ENCODE assay signal across 11 cellular contexts in genomic region chr3:63135362-63135761, GRCh38.
DNase-seq lines count a peak whose midpoint lies in the region; ATAC-seq and TF ChIP-seq lines count a peak whose summit lies in the region.
"Had no signal": no experiment of that assay in that cellular context is flagged by ENCODE, and none has a peak within 500 bp of the region (broad histone marks: within the 10 kb centered on the region; RNA-seq: fewer than 3 reads in every experiment).

No MANE protein-coding gene starts in this region.

- H3K9ac ChIP-seq in neural progenitor cell: no peak overlapping the region

- no peak for TF ChIP-seq CTCF in heart left ventricle (IDR thresholded peaks at IDR 0.05)
- TF ChIP-seq CTCF in neural progenitor cell (IDR thresholded peaks at IDR 0.05): no peak

- H3K27me3 Mint-ChIP-seq in neural progenitor cell (ENCODE audit: insufficient read depth, low read depth): no peaks in the 10 kb centered on the region
- H3K27me3 Mint-ChIP-seq: central memory CD8-positive, alpha-beta T cell had no signal

- intact Hi-C loops in heart left ventricle (cut with DNase I): no loop called here

- H3K4me2 ChIP-seq in neural progenitor cell: peak overlapping the region; percentile 71

- no peaks in the 10 kb centered on the region for H3K79me2 ChIP-seq in neural progenitor cell (ENCODE audit: low read depth)

- no peak overlapping the region for H3K4me3 Mint-ChIP-seq in neural progenitor cell
- H3K4me3 Mint-ChIP-seq: central memory CD8-positive, alpha-beta T cell had no signal

- H2AFZ ChIP-seq in neural progenitor cell (replicated peaks): no peak overlapping the region

- no peaks in the 10 kb centered on the region for H3K27me3 ChIP-seq in heart left ventricle
- no peaks in the 10 kb centered on the region for H3K27me3 ChIP-seq in neural progenitor cell

- no peak overlapping the region for H3K4me3 ChIP-seq in heart left ventricle
- peak overlapping the region; percentile 11 for H3K4me3 ChIP-seq in neural progenitor cell

- H3K9me3 Mint-ChIP-seq in neural progenitor cell: peaks cover 6% of the 10 kb centered on the region

- TF ChIP-seq POLR2A in heart left ventricle (IDR thresholded peaks at IDR 0.05): no peak

- POLR2A ChIA-PET in HEK293T (lab: Yijun Ruan, JAX): no interaction called here

- peak overlapping the region in 10 of 12 donors; percentile 9 to 84 (median 65) for H3K27ac ChIP-seq in heart left ventricle
- peak overlapping the region; percentile 88 for H3K27ac ChIP-seq in neural progenitor cell

- peak overlapping the region; percentile 93 for H3K27ac Mint-ChIP-seq in neural progenitor cell

- H3K4me1 ChIP-seq in heart left ventricle (peaks cover 0 to 20% (median 0%) of the 10 kb centered on the region in 12 donors), neural progenitor cell (peaks cover 48% of the 10 kb centered on the region)

- H3K36me3 ChIP-seq in heart left ventricle (no peaks in the 10 kb centered on the region), neural progenitor cell (no peaks in the 10 kb centered on the region)

- peaks cover 40% of the 10 kb centered on the region for H3F3A ChIP-seq in neural progenitor cell (ENCODE audit: low read depth)

- H3K9me3 ChIP-seq in heart left ventricle (no peaks in the 10 kb centered on the region), neural progenitor cell (ENCODE audit: low read depth) (no peaks in the 10 kb centered on the region)

- peaks cover 5% of the 10 kb centered on the region for H3K36me3 Mint-ChIP-seq in neural progenitor cell

- peaks cover 32% of the 10 kb centered on the region for H3K4me1 Mint-ChIP-seq in neural progenitor cell
- H3K4me1 Mint-ChIP-seq: central memory CD8-positive, alpha-beta T cell had no signal

- DNase-seq in HCEC 1CT: peak; percentile 51
- DNase-seq in NCI-H524 treated with DMSO at 0.1 percent for 48 hours (lab: John Stamatoyannopoulos, UW): peak; percentile 57
- DNase-seq in heart left ventricle: no peak
- peak; percentile 76 for DNase-seq in neural progenitor cell (ENCODE audit: low spot score)
- no peak for DNase-seq in HEK293T (ENCODE audit: extremely low spot score)
- no peak for DNase-seq in GM19240 (ENCODE audit: insufficient read length, low spot score)
- DNase-seq: activated naive CD4-positive, alpha-beta T cell treated with anti-CD3 and anti-CD28 coated beads, Interleukin-2, amount 50 U/mL, for 16 hours; GF-D8; nucleus accumbens had no signal

- CTCF ChIA-PET in HEK293T (lab: Yijun Ruan, JAX): no interaction called here

- H4K20me1 ChIP-seq in neural progenitor cell (ENCODE audit: low read depth): no peaks in the 10 kb centered on the region

- peak in 3 of 4 donors; percentile 70 to 80 (median 76) for ATAC-seq in heart left ventricle
- no peak for ATAC-seq in esophagus mucosa

TF ChIP-seq in HEK293T, 16 proteins besides CTCF, POLR2A, EP300 and RAD21:
- TF ChIP-seq BHLHE40 (IDR thresholded peaks at IDR 0.05; ENCODE audit: borderline replicate concordance) (no peak), SP1 (IDR thresholded peaks at IDR 0.05) (no peak)

Comparison
In these comparisons a context has a peak if more than half of its experiments do, and no peak if none do; other contexts are left out.
1. DNase-seq: peak in HCEC 1CT (single experiment), NCI-H524 treated with DMSO at 0.1 percent for 48 hours (single experiment) and neural progenitor cell (single experiment); none in heart left ventricle (0 of 5), HEK293T (single experiment) and GM19240 (single experiment).